In the genomic region with DNA sequence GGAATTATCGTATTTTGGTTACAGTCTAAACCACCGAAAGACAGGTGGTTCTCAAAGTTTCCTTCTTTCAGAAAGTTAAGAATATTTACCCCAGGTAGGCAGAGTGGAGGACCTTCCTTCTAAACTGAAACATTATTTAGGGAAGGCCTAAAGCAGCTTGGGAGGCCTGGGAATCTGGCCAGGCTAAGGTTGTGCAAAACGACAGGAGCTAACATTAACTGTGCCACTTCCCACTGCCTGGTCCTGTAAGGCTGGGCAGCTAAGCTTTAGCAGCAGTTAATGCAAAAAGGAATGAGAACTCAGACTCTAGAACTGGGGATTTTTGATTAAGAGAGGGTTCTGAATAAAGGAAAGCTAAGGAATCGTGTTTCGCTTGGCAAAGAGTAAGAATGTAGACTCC, we compare ENCODE assay signal across 24 cellular contexts.
"Had no signal": no experiment of that assay in that cellular context is flagged by ENCODE, and none has a peak within 500 bp of the region (broad histone marks: within the 10 kb centered on the region; RNA-seq: fewer than 3 reads in every experiment).

No MANE protein-coding gene starts in this region.

- H3K4me3 ChIP-seq: ovary, psoas muscle, right lobe of liver, sigmoid colon, stomach, thoracic aorta, thyroid gland, tibial nerve, upper lobe of left lung, vagina had no signal

- H3K27me3 ChIP-seq: ovary, right lobe of liver, sigmoid colon, stomach, thyroid gland, tibial nerve, upper lobe of left lung, vagina had no signal

- H3K9me3 ChIP-seq: right lobe of liver, stomach, thoracic aorta, thyroid gland, tibial nerve, upper lobe of left lung, vagina had no signal

- H3K9ac ChIP-seq: parathyroid adenoma had no signal

- ATAC-seq: natural killer cell; psoas muscle; right cardiac atrium; stimulated activated effector memory CD8-positive, alpha-beta T cell treated with anti-CD3 and anti-CD28 coated beads, Interleukin-12 subunit alpha, Interleukin-12 subunit beta, amount 100 ng/mL, for 72 hours; stimulated activated naive B cell treated with anti-CD40 and anti-IgM and Interleukin-4, amounts not matched to agents 10 μg/mL and 1 μg/mL and 100 μg/mL, for 72 hours had no signal

- H3K36me3 ChIP-seq: ovary, right lobe of liver, sigmoid colon, stomach, thoracic aorta, thyroid gland, tibial nerve, upper lobe of left lung, vagina had no signal

- H2AFZ ChIP-seq: parathyroid adenoma had no signal

- H3K27ac ChIP-seq: ovary, parathyroid adenoma, psoas muscle, right lobe of liver, sigmoid colon, stomach, thoracic aorta, thyroid gland, tibial nerve, upper lobe of left lung, vagina had no signal

- H3K4me1 ChIP-seq: parathyroid adenoma, psoas muscle, sigmoid colon, stomach, thyroid gland, tibial nerve, upper lobe of left lung, vagina had no signal

- DNase-seq: natural killer cell; occipital lobe; ovary; posterior cingulate gyrus; psoas muscle; right cardiac atrium; right lobe of liver; sigmoid colon; small intestine; stimulated activated CD4-positive, alpha-beta T cell treated with anti-CD3 and anti-CD28 coated beads, Interleukin-15, amount 100 ng/mL, for 24 hours; stimulated activated CD4-positive, alpha-beta T cell treated with anti-CD3 and anti-CD28 coated beads, Interleukin-2, amount 100 ng/mL, for 24 hours; stimulated activated CD4-positive, alpha-beta T cell treated with anti-CD3 and anti-CD28 coated beads, Interleukin-2, amount 100 ng/mL, for 48 hours; stimulated activated CD4-positive, alpha-beta T cell treated with anti-CD3 and anti-CD28 coated beads, Interleukin-4, amount 100 ng/mL, for 24 hours; stimulated activated naive B cell treated with anti-CD40 and anti-IgM and Interleukin-4, amounts not matched to agents 10 μg/mL and 1 μg/mL and 100 μg/mL, for 72 hours; stimulated activated naive CD4-positive, alpha-beta T cell treated with Interleukin-2 at 50 U/mL for 16 hours; stomach; thyroid gland; trophoblast cell; upper lobe of left lung had no signal
